15 cellular contexts compared by ENCODE assay signal in the genomic region with DNA sequence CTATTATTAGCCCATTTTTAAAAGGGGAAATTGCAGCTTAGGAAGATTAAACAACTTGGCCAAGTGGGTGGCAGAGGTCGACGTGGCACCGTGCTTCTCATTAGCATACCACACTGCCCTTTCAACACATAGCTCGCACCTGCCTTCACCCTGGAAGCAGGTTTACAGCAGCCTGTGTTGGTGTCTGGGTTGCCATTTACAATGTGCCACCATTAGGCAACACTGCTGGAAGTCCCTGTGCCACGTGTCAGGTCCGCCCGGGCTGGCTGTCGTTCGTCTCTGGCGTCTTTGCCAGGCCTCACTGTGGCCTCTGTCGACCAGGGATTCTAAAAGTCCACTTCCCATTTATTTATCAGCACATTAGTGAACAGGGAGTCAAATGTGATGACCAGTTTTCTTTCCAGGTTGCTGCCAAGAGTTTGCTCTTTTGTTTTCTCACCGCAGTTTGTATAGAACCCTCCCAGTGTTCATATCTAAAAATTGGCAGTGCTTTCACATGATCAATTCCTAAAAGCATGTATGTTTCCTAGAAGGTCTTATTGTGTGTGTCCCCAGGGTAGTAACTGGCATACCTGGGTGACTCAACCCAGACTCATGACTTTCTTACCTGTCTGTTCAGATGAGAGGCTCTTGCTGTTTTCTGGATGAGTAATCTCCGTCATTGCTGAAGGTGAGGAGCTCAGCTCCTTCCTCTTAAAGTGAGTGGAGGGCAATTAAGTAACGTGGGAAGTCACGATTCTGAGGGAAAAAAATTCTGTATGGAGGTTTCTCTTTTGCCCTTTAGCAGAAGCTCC. TPM values are rescaled to one million over a fixed set of nuclear protein-coding genes. Genes with fewer than 3 reads are reported as not detected.
A peak's percentile ranks its signal among the peaks of the same experiment; 100 is the strongest.
DNase-seq lines count a peak whose midpoint lies in the region; ATAC-seq lines count a peak whose summit lies in the region.
"Had no signal": no experiment of that assay in that cellular context is flagged by ENCODE, and none has a peak within 500 bp of the region (broad histone marks: within the 10 kb centered on the region; RNA-seq: fewer than 3 reads in every experiment).

No MANE protein-coding gene starts in this region.

- intact Hi-C loops in right cardiac atrium (cut with DNase I) (no loop called here), Right ventricle myocardium superior (cut with DNase I) (no loop called here)

- H3K4me3 Mint-ChIP-seq in naive thymus-derived CD8-positive, alpha-beta T cell = no peak overlapping the region
- H3K4me3 Mint-ChIP-seq: activated naive CD8-positive, alpha-beta T cell had no signal

- POLR2A ChIA-PET in naive thymus-derived CD8-positive, alpha-beta T cell (lab: Charles Lee) = no interaction called here

- ATAC-seq in right cardiac atrium = peak; percentile 46 to 68
- ATAC-seq in Right ventricle myocardium superior (ENCODE audit: poor library complexity) = no peak
- no peak for ATAC-seq in naive thymus-derived CD8-positive, alpha-beta T cell
- ATAC-seq in HG02870 (IDR thresholded peaks at IDR 0.05; ENCODE audit: unreplicated experiment) = no peak
- ATAC-seq in GM19324 (IDR thresholded peaks at IDR 0.05; ENCODE audit: low FRiP score, unreplicated experiment) = no peak

- WGBS in right cardiac atrium = 73% methylated on average over 15 of the region's 15 CpGs

- no peaks in the 10 kb centered on the region for H3K27me3 Mint-ChIP-seq in naive thymus-derived CD8-positive, alpha-beta T cell
- H3K27me3 Mint-ChIP-seq: activated naive CD8-positive, alpha-beta T cell had no signal

- H3K27ac ChIP-seq in right cardiac atrium (ENCODE audit: low read length) = peak overlapping the region; percentile 32
- peak overlapping the region; percentile 13 for H3K27ac ChIP-seq in temporal lobe (ENCODE audit: low read depth, low read length)
- H3K27ac ChIP-seq: ovary, Peyer's patch had no signal

- peaks cover 2% of the 10 kb centered on the region for H3K4me1 ChIP-seq in right cardiac atrium (ENCODE audit: control insufficient read depth, insufficient read depth, low read length)
- H3K4me1 ChIP-seq: Peyer's patch had no signal

- peaks cover 0 to 85% (median 22%) of the 10 kb centered on the region in 3 donors for H3K36me3 Mint-ChIP-seq in naive thymus-derived CD8-positive, alpha-beta T cell

- DNase-seq in right cardiac atrium = no peak
- no peak for DNase-seq in Right ventricle myocardium superior
- DNase-seq in SW480 (ENCODE audit: low spot score) = peak; percentile 11
- DNase-seq in islet precursor cell = peak; percentile 76
- no peak for DNase-seq in naive thymus-derived CD8-positive, alpha-beta T cell
- DNase-seq: activated CD4-positive, alpha-beta T cell treated with anti-CD3 and anti-CD28 coated beads, Interleukin-2, amount 50 U/mL, for 48 hours; EL; NCI-H1436; NCI-H510A; ovary; Peyer's patch had no signal

- no peak overlapping the region for H3K4me3 ChIP-seq in right cardiac atrium (ENCODE audit: low read length)
- H3K4me3 ChIP-seq: ovary, Peyer's patch had no signal

- peak overlapping the region in 2 of 10 donors; percentile 13 to 34 for H3K27ac Mint-ChIP-seq in naive thymus-derived CD8-positive, alpha-beta T cell
- H3K27ac Mint-ChIP-seq: activated naive CD8-positive, alpha-beta T cell had no signal

- no peaks in the 10 kb centered on the region for H3K9me3 Mint-ChIP-seq in naive thymus-derived CD8-positive, alpha-beta T cell

- H3K4me1 Mint-ChIP-seq in naive thymus-derived CD8-positive, alpha-beta T cell = peaks cover 6 to 20% (median 8%) of the 10 kb centered on the region in 4 donors

- H3K9me3 ChIP-seq in right cardiac atrium (ENCODE audit: control insufficient read depth, low read length) = no peaks in the 10 kb centered on the region
- H3K9me3 ChIP-seq: ovary, Peyer's patch had no signal

- H3K27me3 ChIP-seq in right cardiac atrium (ENCODE audit: control insufficient read depth, insufficient read depth) = no peaks in the 10 kb centered on the region
- H3K27me3 ChIP-seq: ovary, Peyer's patch had no signal

RNA-seq across cellular contexts. Expression of gene INSIG1, which starts 9.2 kb away (rescaled TPM):
- total RNA-seq in right cardiac atrium = 10 to 100 TPM; 14.1 to 19.6 (median 15.5) TPM
- 21.5 TPM for polyA plus RNA-seq in right cardiac atrium
- 6.9 TPM for total RNA-seq in Right ventricle myocardium superior
- 70.1 TPM for total RNA-seq in temporal lobe
- 10 to 100 TPM; 50.3 to 53.0 TPM for total RNA-seq in naive thymus-derived CD8-positive, alpha-beta T cell
- polyA plus RNA-seq in naive thymus-derived CD8-positive, alpha-beta T cell = 10 to 100 TPM; 25.5 to 33.6 (median 33.0) TPM

Comparison
In these comparisons a context has a peak if more than half of its experiments do, and no peak if none do; other contexts are left out.
1. ATAC-seq: peak in right cardiac atrium (2 of 2); none in Right ventricle myocardium superior (single experiment), naive thymus-derived CD8-positive, alpha-beta T cell (0 of 2), HG02870 (single experiment) and GM19324 (single experiment).
2. DNase-seq: peak in SW480 (single experiment) and islet precursor cell (single experiment); none in right cardiac atrium (0 of 3), Right ventricle myocardium superior (single experiment) and naive thymus-derived CD8-positive, alpha-beta T cell (0 of 10).